ENCODE assay signal across 10 cellular contexts in genomic region chr1:216722841-216723240, GRCh38. TPM values are rescaled to one million over a fixed set of nuclear protein-coding genes. Genes with fewer than 3 reads are reported as not detected.
A peak's percentile ranks its signal among the peaks of the same experiment; 100 is the strongest.
DNase-seq lines count a peak whose midpoint lies in the region; ATAC-seq and TF ChIP-seq lines count a peak whose summit lies in the region.
"Had no signal": no experiment of that assay in that cellular context is flagged by ENCODE, and none has a peak within 500 bp of the region (broad histone marks: within the 10 kb centered on the region; RNA-seq: fewer than 3 reads in every experiment).

No MANE protein-coding gene starts in this region.

- no peaks in the 10 kb centered on the region for H3K36me3 ChIP-seq in heart left ventricle
- no peaks in the 10 kb centered on the region for H3K36me3 ChIP-seq in neuron (ENCODE audit: insufficient read depth, low read length)
- H3K36me3 ChIP-seq: uterus had no signal

- H3K4me1 ChIP-seq in heart left ventricle (peaks cover 0 to 15% (median 0%) of the 10 kb centered on the region in 12 donors), neuron (ENCODE audit: insufficient read depth, low read length) (peaks cover 32% of the 10 kb centered on the region)
- H3K4me1 ChIP-seq: uterus had no signal

- TF ChIP-seq CTCF in heart left ventricle (IDR thresholded peaks at IDR 0.05) (no peak), GM10266 (IDR thresholded peaks at IDR 0.05; ENCODE audit: control insufficient read depth, insufficient read depth, low read depth, missing control alignments) (no peak)

- DNase-seq in ELF-1 (ENCODE audit: low read depth, low spot score): peak; percentile 21
- DNase-seq in NCI-H82 treated with DMSO at 0.1 percent for 48 hours (lab: John Stamatoyannopoulos, UW; ENCODE audit: unreplicated experiment): peak; percentile 80
- no peak for DNase-seq in heart left ventricle
- DNase-seq in putamen (ENCODE audit: low spot score): no peak
- no peak for DNase-seq in GM10266 (ENCODE audit: extremely low spot score)
- DNase-seq: NCI-H1048, uterus had no signal

- intact Hi-C loops in heart left ventricle (cut with DNase I): loop anchor here in 3 of 10 donors (5.0 to 10.0 kb wide), 3 partner anchors 118 to 408 kb away; no protein-coding TSS in a partner anchor

- no peak for TF ChIP-seq POLR2A in heart left ventricle (IDR thresholded peaks at IDR 0.05)

- H3K27me3 ChIP-seq in heart left ventricle (peaks cover 0 to 35% (median 6%) of the 10 kb centered on the region in 9 donors), neuron (ENCODE audit: insufficient read depth, low read length) (no peaks in the 10 kb centered on the region)

- H3K27ac ChIP-seq in heart left ventricle: peak overlapping the region in 10 of 12 donors; percentile 35 to 70 (median 48)
- H3K27ac ChIP-seq: uterus had no signal

- WGBS in heart left ventricle, 4 donors: 2 to 7% (median 5%) methylated on average over 6 of the region's 6 CpGs

- H3K9me3 ChIP-seq in heart left ventricle (no peaks in the 10 kb centered on the region), neuron (ENCODE audit: low read length) (no peaks in the 10 kb centered on the region)
- H3K9me3 ChIP-seq: uterus had no signal

- H3K4me3 ChIP-seq in heart left ventricle: peak overlapping the region; percentile 19 to 60 (median 50)
- H3K4me3 ChIP-seq in neuron (ENCODE audit: low read length): peak overlapping the region; percentile 78

- ATAC-seq in heart left ventricle (peak; percentile 50 to 70 (median 64)), HG02973 (IDR thresholded peaks at IDR 0.05; ENCODE audit: unreplicated experiment) (no peak), HG03139 (IDR thresholded peaks at IDR 0.05; ENCODE audit: unreplicated experiment) (no peak)

- peak overlapping the region; percentile 96 for H2AFZ ChIP-seq in neuron (ENCODE audit: low read depth, low read length)

RNA-seq across cellular contexts. Expression of gene ESRRG, which starts 0.4 kb away (rescaled TPM):
- 10 to 100 TPM; 26.6 to 45.2 (median 40.4) TPM for total RNA-seq in heart left ventricle
- polyA plus RNA-seq in heart left ventricle: 10 to 100 TPM in 1 of 2 donors, 1 to 10 TPM in 1; 5.4 to 13.3 TPM

Comparison
In these comparisons a context has a peak if more than half of its experiments do, and no peak if none do; other contexts are left out.
1. DNase-seq: peak in ELF-1 (single experiment) and NCI-H82 treated with DMSO at 0.1 percent for 48 hours (single experiment); none in heart left ventricle (0 of 5), putamen (single experiment) and GM10266 (single experiment).
2. ATAC-seq: peak in heart left ventricle (4 of 4); none in HG02973 (single experiment) and HG03139 (single experiment).